ENCODE assay signal across 11 cellular contexts in genomic region chr16:11603331-11603750, GRCh38. TPM values are rescaled to one million over a fixed set of nuclear protein-coding genes. Genes with fewer than 3 reads are reported as not detected.
DNase-seq lines count a peak whose midpoint lies in the region; ATAC-seq and TF ChIP-seq lines count a peak whose summit lies in the region.
"Had no signal": no experiment of that assay in that cellular context is flagged by ENCODE, and none has a peak within 500 bp of the region (broad histone marks: within the 10 kb centered on the region; RNA-seq: fewer than 3 reads in every experiment).

No MANE protein-coding gene starts in this region.

- H3K4me3 ChIP-seq in HUES6 (ENCODE audit: low read depth, low read length) (peak overlapping the region; percentile 39), choroid plexus epithelial cell (ENCODE audit: low read depth, low read length) (no peak overlapping the region), iPS-18a (ENCODE audit: low read length) (peak overlapping the region; percentile 32), gastrocnemius medialis (no peak overlapping the region)

- H3K4me1 ChIP-seq in HUES6 (ENCODE audit: control insufficient read depth, insufficient read depth, low read length) (peaks cover 17% of the 10 kb centered on the region), iPS-18a (ENCODE audit: control insufficient read depth, low read depth, low read length) (peaks cover 8% of the 10 kb centered on the region), gastrocnemius medialis (peaks cover 0 to 7% of the 10 kb centered on the region in 2 donors)

- H3K9me3 ChIP-seq in HUES6 (ENCODE audit: control insufficient read depth, insufficient read depth, low read depth, low read length) (no peaks in the 10 kb centered on the region; the same call in 1 of the 2 replicates), iPS-18a (ENCODE audit: control insufficient read depth, low read depth, low read length) (no peaks in the 10 kb centered on the region), gastrocnemius medialis (no peaks in the 10 kb centered on the region)

- TF ChIP-seq POLR2A in gastrocnemius medialis (IDR thresholded peaks at IDR 0.05), result no peak

- no peak overlapping the region for H3K27ac ChIP-seq in HUES6 (ENCODE audit: low read depth, low read length)
- no peak overlapping the region for H3K27ac ChIP-seq in iPS-18a (ENCODE audit: low read length)
- peak overlapping the region in 3 of 4 donors; percentile 22 to 51 (median 39) for H3K27ac ChIP-seq in gastrocnemius medialis

- DNase-seq in choroid plexus epithelial cell (ENCODE audit: low read depth) (peak; percentile 18), gastrocnemius medialis (no peak), NOMO-1 treated with DMSO at 0.1 percent for 48 hours (lab: John Stamatoyannopoulos, UW; ENCODE audit: unreplicated experiment) (no peak)
- DNase-seq: activated CD4-positive, alpha-beta memory T cell treated with anti-CD3 and anti-CD28 coated beads, Interleukin-2, amount 10 ng/mL, durations not matched to agents 7 days and 5 days; activated gamma-delta T cell; SHP77 had no signal

- ATAC-seq in gastrocnemius medialis (no peak), GM18498 (IDR thresholded peaks at IDR 0.05; ENCODE audit: unreplicated experiment) (no peak), HG03135 (IDR thresholded peaks at IDR 0.05; ENCODE audit: unreplicated experiment) (no peak), GM21526 (IDR thresholded peaks at IDR 0.05; ENCODE audit: low FRiP score, unreplicated experiment) (no peak)

- TF ChIP-seq CTCF in choroid plexus epithelial cell (conservative IDR thresholded peaks at IDR 0.05; ENCODE audit: low read depth, low read length) (no peak), gastrocnemius medialis (IDR thresholded peaks at IDR 0.05 in 4 of 5, conservative IDR thresholded peaks at IDR 0.05 in 1 of 5) (no peak)

- H3K9ac ChIP-seq in HUES6 (ENCODE audit: low read length) (no peak overlapping the region), iPS-18a (ENCODE audit: low read length) (no peak overlapping the region)

- intact Hi-C loops in gastrocnemius medialis (cut with DNase I; ENCODE audit: low total_unique reads), result no loop called here

- H3K36me3 ChIP-seq in HUES6 (ENCODE audit: control insufficient read depth, insufficient read depth, low read length) (no peaks in the 10 kb centered on the region), iPS-18a (ENCODE audit: control insufficient read depth, low read depth, low read length) (no peaks in the 10 kb centered on the region), gastrocnemius medialis (no peaks in the 10 kb centered on the region)

- H3K27me3 ChIP-seq in HUES6 (ENCODE audit: control insufficient read depth, insufficient read depth, low read length), result no peaks in the 10 kb centered on the region
- H3K27me3 ChIP-seq in iPS-18a (ENCODE audit: control insufficient read depth, insufficient read depth, low read length), result no peaks in the 10 kb centered on the region
- no peaks in the 10 kb centered on the region for H3K27me3 ChIP-seq in gastrocnemius medialis

- in situ Hi-C loops in gastrocnemius medialis (cut with MboI; ENCODE audit: low sequenced_read_pairs in 4 of 4), result no loop called here

RNA-seq across cellular contexts. Expression of gene LITAF, which starts 16.6 kb away (rescaled TPM):
- 10 to 100 TPM; 11.2 to 30.1 (median 19.4) TPM for total RNA-seq in gastrocnemius medialis

Comparison
In these comparisons a context has a peak if more than half of its experiments do, and no peak if none do; other contexts are left out.
1. H3K27ac ChIP-seq: peak in gastrocnemius medialis (3 of 4); none in HUES6 (single experiment) and iPS-18a (single experiment).
2. H3K4me3 ChIP-seq: peak in HUES6 (single experiment) and iPS-18a (single experiment); none in choroid plexus epithelial cell (single experiment) and gastrocnemius medialis (0 of 4).